In genomic region chr4:189033801-189034347, GRCh38 we compare ENCODE assay signal across 31 cellular contexts.
"Had no signal": no experiment of that assay in that cellular context is flagged by ENCODE, and none has a peak within 500 bp of the region (broad histone marks: within the 10 kb centered on the region; RNA-seq: fewer than 3 reads in every experiment).

No MANE protein-coding gene starts in this region.

- H3K4me3 Mint-ChIP-seq: dendritic cell treated with granulocyte-macrophage colony-stimulating factor and Interleukin-4, amounts not matched to agents 40 ng/mL and 50 ng/mL, for 4 days; endodermal cell; mesothelial cell of epicardium; naive thymus-derived CD4-positive, alpha-beta T cell; nephron progenitor cell; stimulated activated effector memory CD8-positive, alpha-beta T cell treated with anti-CD3 and anti-CD28 coated beads, Interleukin-12 subunit alpha, Interleukin-12 subunit beta, amount 100 ng/mL, for 72 hours had no signal

- H3K4me2 ChIP-seq: hepatocyte had no signal

- H3K27ac ChIP-seq: colonic mucosa, epithelial cell of prostate, foreskin keratinocyte, gastroesophageal sphincter, heart left ventricle, hepatocyte, left lung, neutrophil, parathyroid adenoma, right lobe of liver, stomach, thyroid gland, vagina had no signal

- H3K9ac ChIP-seq: parathyroid adenoma had no signal

- H3K36me3 Mint-ChIP-seq: mesothelial cell of epicardium; naive thymus-derived CD4-positive, alpha-beta T cell; stimulated activated effector memory CD8-positive, alpha-beta T cell treated with anti-CD3 and anti-CD28 coated beads, Interleukin-12 subunit alpha, Interleukin-12 subunit beta, amount 100 ng/mL, for 72 hours had no signal

- H3K79me2 ChIP-seq: hepatocyte, parathyroid adenoma had no signal

- H3K9me3 Mint-ChIP-seq: endodermal cell, nephron progenitor cell had no signal

- H3K9me3 ChIP-seq: colonic mucosa, gastroesophageal sphincter, heart left ventricle, neutrophil, right lobe of liver, stomach, thyroid gland, vagina had no signal

- H3K27me3 Mint-ChIP-seq: dendritic cell treated with granulocyte-macrophage colony-stimulating factor and Interleukin-4, amounts not matched to agents 40 ng/mL and 50 ng/mL, for 4 days; naive thymus-derived CD4-positive, alpha-beta T cell; progenitor cell of endocrine pancreas had no signal

- H2AFZ ChIP-seq: hepatocyte had no signal

- H3K4me3 ChIP-seq: colonic mucosa, gastroesophageal sphincter, heart left ventricle, hepatocyte, left lung, right lobe of liver, stomach, thyroid gland, vagina had no signal

- H3K4me1 Mint-ChIP-seq: mesothelial cell of epicardium; naive thymus-derived CD4-positive, alpha-beta T cell; nephron progenitor cell; stimulated activated effector memory CD8-positive, alpha-beta T cell treated with anti-CD3 and anti-CD28 coated beads, Interleukin-12 subunit alpha, Interleukin-12 subunit beta, amount 100 ng/mL, for 72 hours had no signal

- H3K4me1 ChIP-seq: colonic mucosa, foreskin keratinocyte, gastroesophageal sphincter, heart left ventricle, left lung, parathyroid adenoma, right lobe of liver, stomach, thyroid gland, vagina had no signal

- FAIRE-seq: islet of Langerhans, small intestine had no signal

- H3K27me3 ChIP-seq: colonic mucosa, foreskin keratinocyte, gastroesophageal sphincter, heart left ventricle, hepatocyte, left lung, neutrophil, right lobe of liver, stomach, thyroid gland, vagina had no signal

- ATAC-seq: esophagus mucosa; foreskin keratinocyte; gastroesophageal sphincter; heart left ventricle; left cardiac atrium; left lung; naive thymus-derived CD4-positive, alpha-beta T cell; right lobe of liver; stimulated activated effector memory CD8-positive, alpha-beta T cell treated with anti-CD3 and anti-CD28 coated beads, Interleukin-12 subunit alpha, Interleukin-12 subunit beta, amount 100 ng/mL, for 72 hours had no signal

- H3K27ac Mint-ChIP-seq: dendritic cell treated with granulocyte-macrophage colony-stimulating factor and Interleukin-4, amounts not matched to agents 40 ng/mL and 50 ng/mL, for 4 days; endodermal cell; mesothelial cell of epicardium; naive thymus-derived CD4-positive, alpha-beta T cell; nephron progenitor cell; progenitor cell of endocrine pancreas; stimulated activated effector memory CD8-positive, alpha-beta T cell treated with anti-CD3 and anti-CD28 coated beads, Interleukin-12 subunit alpha, Interleukin-12 subunit beta, amount 100 ng/mL, for 72 hours had no signal

- DNase-seq: colonic mucosa; effector CD8-positive, alpha-beta T cell; endodermal cell; foreskin keratinocyte; heart left ventricle; left cardiac atrium; left lung; mesenchymal stem cell; naive thymus-derived CD4-positive, alpha-beta T cell; nephron progenitor cell; right lobe of liver; small intestine; stimulated activated CD4-positive, alpha-beta T cell treated with anti-CD3 and anti-CD28 coated beads, Interleukin-12 subunit alpha, Interleukin-12 subunit beta, amount 100 ng/mL, for 4 hours; stimulated activated CD4-positive, alpha-beta T cell treated with anti-CD3 and anti-CD28 coated beads, Interleukin-1b, Interleukin-23, amount 100 ng/mL, for 48 hours; stimulated activated CD4-positive, alpha-beta T cell treated with anti-CD3 and anti-CD28 coated beads, Interleukin-4, amount 100 ng/mL, for 1 hour; stimulated activated naive CD4-positive, alpha-beta T cell treated with Interleukin-2 at 50 U/mL for 16 hours; stomach; thyroid gland; trophoblast cell had no signal

- H3K36me3 ChIP-seq: colonic mucosa, gastroesophageal sphincter, heart left ventricle, left lung, neutrophil, right lobe of liver, stomach, thyroid gland, vagina had no signal
